In genomic region chr17:76439314-76439928, GRCh38 we compare ENCODE assay signal across 28 cellular contexts. TPM values are rescaled to one million over a fixed set of nuclear protein-coding genes. Genes with fewer than 3 reads are reported as not detected.
"Had no signal": no experiment of that assay in that cellular context is flagged by ENCODE, and none has a peak within 500 bp of the region (broad histone marks: within the 10 kb centered on the region; RNA-seq: fewer than 3 reads in every experiment).

No MANE protein-coding gene starts in this region.

- H3K4me1 ChIP-seq: ascending aorta, pancreas, sigmoid colon, testis had no signal

- DNase-seq: activated CD4-positive, alpha-beta T cell treated with anti-CD3 and anti-CD28 coated beads for 1 hour; activated CD4-positive, alpha-beta T cell treated with anti-CD3 and anti-CD28 coated beads, Interleukin-2, amount 50 U/mL, for 4 hours; activated CD8-positive, alpha-beta memory T cell treated with anti-CD3 and anti-CD28 coated beads for 24 hours; activated CD8-positive, alpha-beta memory T cell treated with anti-CD3 and anti-CD28 coated beads, Interleukin-2, amount 50 U/mL, for 4 hours; activated T-cell treated with anti-CD3 and anti-CD28 coated beads, Interleukin-2, amount 50 U/mL, for 24 hours; adrenal gland; brain microvascular endothelial cell; central memory CD4-positive, alpha-beta T cell; esophagus squamous epithelium; head of caudate nucleus; pancreas; sigmoid colon; stimulated activated CD4-positive, alpha-beta T cell treated with anti-CD3 and anti-CD28 coated beads, Interleukin-15, amount 100 ng/mL, for 24 hours; stimulated activated naive B cell treated with anti-CD40 and anti-IgM and Interleukin-4, amounts not matched to agents 10 μg/mL and 1 μg/mL and 100 μg/mL, for 72 hours; testis; upper lobe of left lung; WERI-Rb-1 had no signal

- H3K9me3 ChIP-seq: adrenal gland, ascending aorta, esophagus squamous epithelium, gastroesophageal sphincter, pancreas, sigmoid colon, testis, upper lobe of left lung had no signal

- ATAC-seq: activated naive CD4-positive, alpha-beta T cell treated with anti-CD3 and anti-CD28 coated beads, Interleukin-2, amount 50 U/mL, for 72 hours; activated T-helper 17 cell treated with anti-CD3 and anti-CD28 coated beads, Interleukin-2, amount 50 U/mL, for 72 hours; gastroesophageal sphincter; stimulated activated naive B cell treated with anti-CD40 and anti-IgM and Interleukin-4, amounts not matched to agents 10 μg/mL and 1 μg/mL and 100 μg/mL, for 72 hours had no signal

- H3K36me3 ChIP-seq: adrenal gland, ascending aorta, brain microvascular endothelial cell, esophagus squamous epithelium, gastroesophageal sphincter, pancreas, sigmoid colon had no signal

- H3K4me3 ChIP-seq: adrenal gland, ascending aorta, esophagus squamous epithelium, gastroesophageal sphincter, pancreas, sigmoid colon, smooth muscle cell, testis, upper lobe of left lung had no signal

- FAIRE-seq: islet of Langerhans, pancreas had no signal

- H3K27me3 ChIP-seq: adrenal gland, ascending aorta, brain microvascular endothelial cell, esophagus squamous epithelium, gastroesophageal sphincter, pancreas, sigmoid colon, testis, upper lobe of left lung had no signal

- H3K4me2 ChIP-seq: smooth muscle cell had no signal

- H3K27ac ChIP-seq: adrenal gland, ascending aorta, brain microvascular endothelial cell, esophagus squamous epithelium, gastroesophageal sphincter, pancreas, sigmoid colon, testis, upper lobe of left lung, WERI-Rb-1 had no signal

RNA-seq across cellular contexts. Expression of gene AANAT, which starts 28.0 kb away (rescaled TPM):
- total RNA-seq: activated naive CD4-positive, alpha-beta T cell treated with anti-CD3 and anti-CD28 coated beads, Interleukin-2, amount 50 U/mL, for 72 hours; activated T-helper 17 cell treated with anti-CD3 and anti-CD28 coated beads, Interleukin-2, amount 50 U/mL, for 72 hours; adrenal gland; ascending aorta; dermis microvascular lymphatic vessel endothelial cell; esophagus squamous epithelium; gastroesophageal sphincter; liver; mononuclear cell; myocyte; sigmoid colon; smooth muscle cell; T-helper 2 cell treated with Interferon-gamma antibody and Interleukin-4, amounts not matched to agents 100 ng/mL and 5 ng/mL, for 36 hours; upper lobe of left lung had no signal
- polyA plus RNA-seq: liver, smooth muscle cell had no signal
